ENCODE assay signal across 12 cellular contexts in the genomic region with DNA sequence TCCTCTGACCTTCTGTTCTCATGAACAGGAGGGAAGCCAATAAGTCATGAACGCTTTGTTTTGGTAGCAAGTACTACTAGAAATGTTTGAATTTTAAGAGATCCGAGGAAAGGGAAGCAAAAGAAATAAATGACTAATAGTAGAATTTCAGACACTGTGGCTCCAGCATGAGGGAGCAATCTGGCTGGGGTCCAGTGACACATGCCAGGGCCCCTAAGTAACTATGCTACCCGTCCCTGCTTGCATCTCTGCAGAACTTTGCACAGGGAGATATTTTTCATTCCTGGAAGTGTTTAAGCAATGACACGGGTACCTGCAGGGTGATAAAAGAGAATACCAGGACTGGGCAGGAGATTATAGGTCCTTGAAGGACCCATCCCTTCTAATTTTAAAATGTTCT. TPM values are rescaled to one million over a fixed set of nuclear protein-coding genes. Genes with fewer than 3 reads are reported as not detected.
A peak's percentile ranks its signal among the peaks of the same experiment; 100 is the strongest.
DNase-seq lines count a peak whose midpoint lies in the region; ATAC-seq, FAIRE-seq and TF ChIP-seq lines count a peak whose summit lies in the region.
"Had no signal": no experiment of that assay in that cellular context is flagged by ENCODE, and none has a peak within 500 bp of the region (broad histone marks: within the 10 kb centered on the region; RNA-seq: fewer than 3 reads in every experiment).

No MANE protein-coding gene starts in this region.

- no peaks in the 10 kb centered on the region for H3K36me3 Mint-ChIP-seq in HFFc6 (ENCODE audit: low read depth)

- FAIRE-seq in A549 (lab: Jason Lieb, UNC) = no peak

- peak overlapping the region; percentile 72 for H3K4me2 ChIP-seq in A549

- peak overlapping the region; percentile 84 to 87 for H3K27ac ChIP-seq in A549

- DNase-seq in A549 (ENCODE audit: low read depth in 1 of 2, low spot score in 1 of 2) (no peak), HFFc6 (peak; percentile 50), adipocyte (ENCODE audit: low read depth) (peak; percentile 31), kidney tubule cell (ENCODE audit: low spot score) (peak; percentile 69), DMS153 (lab: John Stamatoyannopoulos, UW) (no peak), T-helper 1 cell (no peak)
- no peak for DNase-seq in activated CD4-positive, alpha-beta T cell treated with anti-CD3 and anti-CD28 coated beads, Interleukin-2, amount 50 U/mL, for 1 hour
- DNase-seq: activated naive CD4-positive, alpha-beta T cell treated with anti-CD3 and anti-CD28 coated beads, Interleukin-2, amount 50 U/mL, for 16 hours; GOT3; T-helper 9 cell had no signal

- no peak overlapping the region for H3K4me3 ChIP-seq in A549
- peak overlapping the region; percentile 97 for H3K4me3 ChIP-seq in adipocyte (ENCODE audit: low read length)

- no peak for ATAC-seq in A549
- ATAC-seq in HG03378 (IDR thresholded peaks at IDR 0.05; ENCODE audit: unreplicated experiment) = no peak

- H3K4me1 Mint-ChIP-seq in HFFc6 (ENCODE audit: low read depth) = no peaks in the 10 kb centered on the region

- H3K4me1 ChIP-seq in A549 (peaks cover 12% of the 10 kb centered on the region), adipocyte (ENCODE audit: control insufficient read depth, insufficient read depth, low read length) (peaks cover 26% of the 10 kb centered on the region)

- H3K27me3 ChIP-seq in adipocyte (replicated peaks; ENCODE audit: control insufficient read depth, insufficient read depth, low read length) = peaks cover under 1% of the 10 kb centered on the region

- WGBS in A549 (ENCODE audit: missing lambda C conversion rate) = 40% methylated on average over 4 of the region's 4 CpGs

- no peaks in the 10 kb centered on the region for H3K36me3 ChIP-seq in adipocyte (ENCODE audit: control insufficient read depth, insufficient read depth, low read length, severe bottlenecking)

- POLR2A ChIA-PET in A549 (lab: Yijun Ruan, JAX) = no interaction called here

- no peak for TF ChIP-seq EP300 in A549 (IDR thresholded peaks at IDR 0.05)

- no peak overlapping the region; the same call in 1 of the 2 replicates for H3K27ac Mint-ChIP-seq in HFFc6
- H3K27ac Mint-ChIP-seq: activated CD4-positive, alpha-beta T cell treated with anti-CD3 and anti-CD28 coated beads for 36 hours had no signal

- H3K4me3 Mint-ChIP-seq in HFFc6 = no peak overlapping the region; the same call in 1 of the 2 replicates
- H3K4me3 Mint-ChIP-seq: activated CD4-positive, alpha-beta T cell treated with anti-CD3 and anti-CD28 coated beads for 36 hours had no signal

- no peak for TF ChIP-seq RAD21 in A549 (conservative IDR thresholded peaks at IDR 0.05 in 1 of 2, IDR thresholded peaks at IDR 0.05 in 1 of 2)

- H3K9me3 Mint-ChIP-seq in HFFc6 = no peaks in the 10 kb centered on the region

- peaks cover 5% of the 10 kb centered on the region for H3K27me3 Mint-ChIP-seq in HFFc6 (ENCODE audit: insufficient read depth)

- TF ChIP-seq CTCF in A549 (IDR thresholded peaks at IDR 0.05) = no peak
- TF ChIP-seq CTCF in HFFc6 (IDR thresholded peaks at IDR 0.05) = no peak

- H3K9me3 ChIP-seq in A549 (no peaks in the 10 kb centered on the region), adipocyte (ENCODE audit: control insufficient read depth, low read length) (no peaks in the 10 kb centered on the region)

- CTCF ChIA-PET in A549 (lab: Yijun Ruan, JAX) = interaction anchor here (0.6 to 25.6 kb wide), 26 partner anchors 8 to 469 kb away, joined by 3 to 732 read pairs (median 4); no protein-coding TSS in a partner anchor

- TF ChIP-seq POLR2A in A549 (IDR thresholded peaks at IDR 0.05; ENCODE audit: low read length) = no peak

- peak overlapping the region; percentile 96 for H3K9ac ChIP-seq in adipocyte (ENCODE audit: low read length)

TF ChIP-seq in A549, 52 proteins besides CTCF, POLR2A, EP300 and RAD21:
- TF ChIP-seq FOSB (CRISPR knock-in tag; IDR thresholded peaks at IDR 0.05) = no peak
- no peak for TF ChIP-seq NFE2L2 (conservative IDR thresholded peaks at IDR 0.05; ENCODE audit: low read length)

RNA-seq across cellular contexts. Expression of gene ADAMTS8, which starts 7.3 kb away (rescaled TPM):
- 0.15 and 0.17 TPM in 2 replicates for polyA plus RNA-seq in A549 (2011; rRNA removed)
- 0.33 and 0.49 TPM in 2 replicates for polyA plus RNA-seq in A549 (2012; cell fraction: cytosol; rRNA removed)
- polyA plus RNA-seq in A549 (2012; cell fraction: nucleus; rRNA removed) = 0.76 and 0.84 TPM in 2 replicates
- 0.26 to 0.34 TPM (median 0.33 TPM) in 3 replicates for polyA plus RNA-seq in A549 (2017; fragmentation: RNase III; extraction: RNeasy Plus Mini Kit Qiagen cat#74134 plus additional on column Dnase treatment)
- polyA minus RNA-seq in A549 (2011; rRNA and poly(A)+ RNA removed) = 0.34 and 0.41 TPM in 2 replicates
- not detected for total RNA-seq in HFFc6 (2021; fragmentation: NEBNext Ultra II Directional; extraction: Animal tissue kit (Norgen Biotek cat#: 25700))
- total RNA-seq: activated CD4-positive, alpha-beta T cell treated with anti-CD3 and anti-CD28 coated beads for 36 hours had no signal

RNA-seq across cellular contexts. Expression of gene ADAMTS15, which starts 12.8 kb away (rescaled TPM):
- polyA plus RNA-seq in A549 (2011; rRNA removed) (2.2 and 2.7 TPM in 2 replicates), A549 (2017; fragmentation: RNase III; extraction: RNeasy Plus Mini Kit Qiagen cat#74134 plus additional on column Dnase treatment) (3.4 to 4.3 TPM (median 4.0 TPM) in 3 replicates)
- polyA plus RNA-seq in A549 (2012; cell fraction: cytosol; rRNA removed) = 2.1 and 3.0 TPM in 2 replicates
- polyA plus RNA-seq in A549 (2012; cell fraction: nucleus; rRNA removed) = 12.4 and 13.7 TPM in 2 replicates
- 4.7 and 6.2 TPM in 2 replicates for polyA minus RNA-seq in A549 (2011; rRNA and poly(A)+ RNA removed)
- total RNA-seq in HFFc6 (2021; fragmentation: NEBNext Ultra II Directional; extraction: Animal tissue kit (Norgen Biotek cat#: 25700)) = 1 to 10 TPM in 2 of 6 experiments, under 1 TPM in 4; 0.21 to 1.1 (median 0.94) TPM
- total RNA-seq: activated CD4-positive, alpha-beta T cell treated with anti-CD3 and anti-CD28 coated beads for 36 hours had no signal

Comparison
In these comparisons a context has a peak if more than half of its experiments do, and no peak if none do; other contexts are left out.
1. DNase-seq: peak in HFFc6 (single experiment), adipocyte (single experiment) and kidney tubule cell (single experiment); none in A549 (0 of 2), DMS153 (single experiment), activated CD4-positive, alpha-beta T cell treated with anti-CD3 and anti-CD28 coated beads, Interleukin-2, amount 50 U/mL, for 1 hour (single experiment) and T-helper 1 cell (0 of 5).